36 cellular contexts compared by ENCODE assay signal in the genomic region with DNA sequence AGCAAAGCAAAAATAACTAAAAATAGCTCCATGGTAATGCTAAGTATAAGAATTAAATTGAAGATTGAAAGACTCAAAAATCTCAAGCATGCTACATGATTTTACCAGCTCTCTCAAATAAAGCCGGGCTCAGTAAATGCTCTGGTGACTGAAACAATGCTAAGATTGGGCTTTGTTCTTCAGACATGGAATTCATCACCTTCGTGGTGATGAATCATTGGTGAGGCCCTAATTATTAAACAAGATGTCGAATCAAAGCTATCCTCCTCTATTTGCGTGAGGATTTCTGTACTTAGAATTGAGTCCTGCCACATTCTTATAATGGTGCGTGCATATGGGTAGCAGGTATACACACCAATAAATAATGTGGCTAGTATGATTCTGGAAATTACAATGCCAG. TPM values are rescaled to one million over a fixed set of nuclear protein-coding genes. Genes with fewer than 3 reads are reported as not detected.
"Had no signal": no experiment of that assay in that cellular context is flagged by ENCODE, and none has a peak within 500 bp of the region (broad histone marks: within the 10 kb centered on the region; RNA-seq: fewer than 3 reads in every experiment).

No MANE protein-coding gene starts in this region.

- H3K4me1 ChIP-seq: adrenal gland, body of pancreas, gastrocnemius medialis, lower lobe of right lung, sigmoid colon, suprapubic skin, tibial artery, upper lobe of right lung had no signal

- H3K4me3 ChIP-seq: adrenal gland, body of pancreas, coronary artery, gastrocnemius medialis, lower lobe of right lung, sigmoid colon, suprapubic skin, tibial artery, upper lobe of right lung had no signal

- H3K27me3 ChIP-seq: adrenal gland, body of pancreas, gastrocnemius medialis, sigmoid colon, suprapubic skin, tibial artery, upper lobe of right lung had no signal

- H3K36me3 ChIP-seq: adrenal gland, gastrocnemius medialis, lower lobe of right lung, sigmoid colon, suprapubic skin, tibial artery, upper lobe of right lung had no signal

- H3K27ac ChIP-seq: adrenal gland, body of pancreas, coronary artery, dorsolateral prefrontal cortex, gastrocnemius medialis, lower lobe of right lung, sigmoid colon, suprapubic skin, tibial artery, upper lobe of right lung, VCaP had no signal

- DNase-seq: activated CD4-positive, alpha-beta memory T cell treated with anti-CD3 and anti-CD28 coated beads for 36 hours; activated CD4-positive, alpha-beta T cell treated with anti-CD3 and anti-CD28 coated beads for 48 hours; activated CD8-positive, alpha-beta memory T cell treated with anti-CD3 and anti-CD28 coated beads, Interleukin-2, amount 50 U/mL, for 4 hours; activated effector memory CD4-positive, alpha-beta T cell treated with anti-CD3 and anti-CD28 coated beads, Interleukin-2, amount 50 U/mL, for 16 hours; activated naive CD4-positive, alpha-beta T cell treated with anti-CD3 and anti-CD28 coated beads for 36 hours; activated naive CD8-positive, alpha-beta T cell treated with anti-CD3 and anti-CD28 coated beads for 36 hours; activated T-cell treated with anti-CD3 and anti-CD28 coated beads, Interleukin-2, amount 50 U/mL, for 1 hour; adrenal gland; aorta; body of pancreas; dorsolateral prefrontal cortex; effector memory CD4-positive, alpha-beta T cell; erythroblast; gastrocnemius medialis; hypothalamus; immature natural killer cell; kidney; lower lobe of right lung; mesenchymal stem cell; natural killer cell; posterior cingulate gyrus; sigmoid colon; small intestine; stimulated activated CD4-positive, alpha-beta T cell treated with anti-CD3 and anti-CD28 coated beads, Interleukin-4, amount 100 ng/mL, for 24 hours; T-helper 9 cell; tibial artery; upper lobe of right lung had no signal

- H3K9me3 ChIP-seq: adrenal gland, body of pancreas, gastrocnemius medialis, lower lobe of right lung, sigmoid colon, suprapubic skin, tibial artery, upper lobe of right lung had no signal

- ATAC-seq: activated CD4-positive, CD25-positive, alpha-beta regulatory T cell treated with anti-CD3 and anti-CD28 coated beads, Interleukin-2, amount 50 U/mL, for 24 hours; body of pancreas; left lobe of liver; lower lobe of right lung; natural killer cell; stimulated activated memory B cell treated with anti-CD40 and anti-IgM and Interleukin-4, amounts not matched to agents 10 μg/mL and 1 μg/mL and 100 μg/mL, for 72 hours; upper lobe of right lung had no signal

RNA-seq across cellular contexts. Expression of a gene that starts 58.8 kb away (rescaled TPM):
- total RNA-seq: activated CD4-positive, alpha-beta memory T cell treated with anti-CD3 and anti-CD28 coated beads for 36 hours; activated CD8-positive, alpha-beta memory T cell treated with anti-CD3 and anti-CD28 coated beads for 36 hours; activated naive CD4-positive, alpha-beta T cell treated with anti-CD3 and anti-CD28 coated beads for 36 hours; activated naive CD8-positive, alpha-beta T cell treated with anti-CD3 and anti-CD28 coated beads for 36 hours; activated T-helper 1 cell treated with anti-CD3 and anti-CD28 coated beads, Interleukin-12 subunit alpha, Interleukin-12 subunit beta, Interleukin-2, Interleukin-4 antibody, amounts not matched to agents 30 ng/mL and 10 ng/mL and 1 ng/mL, durations not matched to agents 14 hours and 24 hours and 36 hours; body of pancreas; gastrocnemius medialis; left lobe of liver; lower lobe of right lung; mononuclear cell; natural killer cell; upper lobe of right lung had no signal
- polyA plus RNA-seq: aorta, immature natural killer cell had no signal
